ENCODE assay signal across 12 cellular contexts in genomic region chr4:42460043-42460442, GRCh38.
DNase-seq lines count a peak whose midpoint lies in the region; ATAC-seq lines count a peak whose summit lies in the region.
"Had no signal": no experiment of that assay in that cellular context is flagged by ENCODE, and none has a peak within 500 bp of the region (broad histone marks: within the 10 kb centered on the region; RNA-seq: fewer than 3 reads in every experiment).

No MANE protein-coding gene starts in this region.

- H3F3A ChIP-seq in GM23248 (ENCODE audit: insufficient read depth), result no peaks in the 10 kb centered on the region

- WGBS in GM23248 (ENCODE audit: low coverage in 1 of 2, low lambda C conversion rate in 2 of 2, missing lambda C conversion rate in 2 of 2), 2 experiments, result 79 to 84% methylated on average over 4 of the region's 4 CpGs

- peaks cover 66% of the 10 kb centered on the region for H3K36me3 Mint-ChIP-seq in activated T-helper 17 cell treated with anti-CD3 and anti-CD28 coated beads, Interleukin-2, amount 50 U/mL, for 72 hours (ENCODE audit: low read depth)
- H3K36me3 Mint-ChIP-seq in activated CD4-positive, alpha-beta T cell treated with anti-CD3 and anti-CD28 coated beads, Interleukin-2, amount 10 ng/mL, durations not matched to agents 7 days and 5 days (ENCODE audit: low read depth), result peaks cover 24% of the 10 kb centered on the region

- POLR2A ChIA-PET in activated CD4-positive, alpha-beta T cell treated with anti-CD3 and anti-CD28 coated beads, Interleukin-2, amount 10 ng/mL, durations not matched to agents 7 days and 5 days (lab: Charles Lee), result no interaction called here

- no peaks in the 10 kb centered on the region for H3K79me2 ChIP-seq in GM23248 (ENCODE audit: insufficient read depth)

- H3K27ac Mint-ChIP-seq in activated T-helper 17 cell treated with anti-CD3 and anti-CD28 coated beads, Interleukin-2, amount 50 U/mL, for 72 hours, result no peak overlapping the region
- no peak overlapping the region for H3K27ac Mint-ChIP-seq in activated CD4-positive, alpha-beta T cell treated with anti-CD3 and anti-CD28 coated beads, Interleukin-2, amount 10 ng/mL, durations not matched to agents 7 days and 5 days

- ATAC-seq in GM18519 (IDR thresholded peaks at IDR 0.05; ENCODE audit: low FRiP score, unreplicated experiment), result peak; percentile 100
- ATAC-seq in GM21381 (IDR thresholded peaks at IDR 0.05; ENCODE audit: unreplicated experiment), result peak; percentile 99
- peak; percentile 99 for ATAC-seq in HG03039 (IDR thresholded peaks at IDR 0.05; ENCODE audit: unreplicated experiment)
- peak; percentile 52 for ATAC-seq in activated T-helper 17 cell treated with anti-CD3 and anti-CD28 coated beads, Interleukin-2, amount 50 U/mL, for 72 hours (replicated peaks)

- in situ Hi-C loops in GM23248 (cut with MboI), result no loop called here

- no peak overlapping the region for H3K4me2 ChIP-seq in GM23248 (ENCODE audit: unreplicated experiment)
- H3K4me2 ChIP-seq: KMS-11 had no signal

- no peaks in the 10 kb centered on the region for H3K9me3 Mint-ChIP-seq in activated T-helper 17 cell treated with anti-CD3 and anti-CD28 coated beads, Interleukin-2, amount 50 U/mL, for 72 hours
- peaks cover 4% of the 10 kb centered on the region for H3K9me3 Mint-ChIP-seq in activated CD4-positive, alpha-beta T cell treated with anti-CD3 and anti-CD28 coated beads, Interleukin-2, amount 10 ng/mL, durations not matched to agents 7 days and 5 days

- H3K9me3 ChIP-seq in GM23248 (ENCODE audit: low read depth), result no peaks in the 10 kb centered on the region

- H4K20me1 ChIP-seq in GM23248 (ENCODE audit: insufficient read depth), result no peaks in the 10 kb centered on the region

- H3K27ac ChIP-seq in GM23248, result no peak overlapping the region
- H3K27ac ChIP-seq: C4-2B, KMS-11 had no signal

- no peak overlapping the region for H3K9ac ChIP-seq in GM23248
- H3K9ac ChIP-seq: KMS-11 had no signal

- CTCF ChIA-PET in activated CD4-positive, alpha-beta T cell treated with anti-CD3 and anti-CD28 coated beads, Interleukin-2, amount 10 ng/mL, durations not matched to agents 7 days and 5 days (lab: Charles Lee), result no interaction called here

- H2AFZ ChIP-seq in GM23248, result no peak overlapping the region

- DNase-seq in DMS 273 treated with DMSO at 0.1 percent for 48 hours (lab: John Stamatoyannopoulos, UW) (no peak), NCI-H2029 treated with DMSO at 0.1 percent for 48 hours (lab: John Stamatoyannopoulos, UW) (no peak), GM23248 (no peak)
- DNase-seq in activated CD4-positive, alpha-beta T cell treated with anti-CD3 and anti-CD28 coated beads, Interleukin-2, amount 10 ng/mL, durations not matched to agents 7 days and 5 days, result no peak
- DNase-seq: NCI-H524; stimulated activated naive CD4-positive, alpha-beta T cell had no signal

- no peaks in the 10 kb centered on the region for H3K27me3 ChIP-seq in GM23248 (replicated peaks; ENCODE audit: insufficient read depth)

- H3K4me1 Mint-ChIP-seq in activated T-helper 17 cell treated with anti-CD3 and anti-CD28 coated beads, Interleukin-2, amount 50 U/mL, for 72 hours, result no peaks in the 10 kb centered on the region
- no peaks in the 10 kb centered on the region for H3K4me1 Mint-ChIP-seq in activated CD4-positive, alpha-beta T cell treated with anti-CD3 and anti-CD28 coated beads, Interleukin-2, amount 10 ng/mL, durations not matched to agents 7 days and 5 days

- H3K36me3 ChIP-seq in GM23248 (ENCODE audit: low read depth), result no peaks in the 10 kb centered on the region

- no peaks in the 10 kb centered on the region for H3K4me1 ChIP-seq in GM23248 (ENCODE audit: insufficient read depth)

- no peak overlapping the region for H3K4me3 ChIP-seq in GM23248

- H3K27me3 Mint-ChIP-seq in activated T-helper 17 cell treated with anti-CD3 and anti-CD28 coated beads, Interleukin-2, amount 50 U/mL, for 72 hours, result no peaks in the 10 kb centered on the region
- no peaks in the 10 kb centered on the region for H3K27me3 Mint-ChIP-seq in activated CD4-positive, alpha-beta T cell treated with anti-CD3 and anti-CD28 coated beads, Interleukin-2, amount 10 ng/mL, durations not matched to agents 7 days and 5 days

- no peaks in the 10 kb centered on the region for H3K9me2 ChIP-seq in GM23248 (ENCODE audit: insufficient read depth)

- no peak overlapping the region for H3K4me3 Mint-ChIP-seq in activated T-helper 17 cell treated with anti-CD3 and anti-CD28 coated beads, Interleukin-2, amount 50 U/mL, for 72 hours
- H3K4me3 Mint-ChIP-seq in activated CD4-positive, alpha-beta T cell treated with anti-CD3 and anti-CD28 coated beads, Interleukin-2, amount 10 ng/mL, durations not matched to agents 7 days and 5 days, result no peak overlapping the region
